ENCODE assay signal across 8 cellular contexts in genomic region chr17:77882481-77883212, GRCh38.
A peak's percentile ranks its signal among the peaks of the same experiment; 100 is the strongest.
DNase-seq lines count a peak whose midpoint lies in the region; ATAC-seq and TF ChIP-seq lines count a peak whose summit lies in the region.

No MANE protein-coding gene starts in this region.

- no peak overlapping the region for H3K4me2 ChIP-seq in GM23338

- H3K4me3 Mint-ChIP-seq in stimulated activated effector memory CD8-positive, alpha-beta T cell treated with anti-CD3 and anti-CD28 coated beads, Interleukin-12 subunit alpha, Interleukin-12 subunit beta, amount 100 ng/mL, for 72 hours = peak overlapping the region; percentile 70
- no peak overlapping the region for H3K4me3 Mint-ChIP-seq in GM23338

- no peaks in the 10 kb centered on the region for H3K9me3 Mint-ChIP-seq in stimulated activated effector memory CD8-positive, alpha-beta T cell treated with anti-CD3 and anti-CD28 coated beads, Interleukin-12 subunit alpha, Interleukin-12 subunit beta, amount 100 ng/mL, for 72 hours
- H3K9me3 Mint-ChIP-seq in GM23338 = no peaks in the 10 kb centered on the region

- peak overlapping the region; percentile 33 to 81 for H3K27ac ChIP-seq in breast epithelium
- no peak overlapping the region for H3K27ac ChIP-seq in GM23338 (ENCODE audit: low read depth)

- no peak for TF ChIP-seq POLR2A in breast epithelium (IDR thresholded peaks at IDR 0.05)

- no peak overlapping the region for H3K4me3 ChIP-seq in breast epithelium
- no peak overlapping the region for H3K4me3 ChIP-seq in GM23338

- H3K4me1 ChIP-seq in breast epithelium (peaks cover 12 to 28% of the 10 kb centered on the region in 2 donors), GM23338 (ENCODE audit: insufficient read depth) (peaks cover 9% of the 10 kb centered on the region)

- peak; percentile 15 for DNase-seq in NCI-H2171 treated with DMSO at 0.1 percent for 48 hours (lab: John Stamatoyannopoulos, UW)
- no peak for DNase-seq in NCI-H2171 (lab: John Stamatoyannopoulos, UW)
- DNase-seq in activated CD4-positive, CD25-positive, alpha-beta regulatory T cell treated with anti-CD3 and anti-CD28 coated beads, Interleukin-2, amount 50 U/mL, for 72 hours = peak; percentile 70
- DNase-seq in breast epithelium (ENCODE audit: low spot score in 2 of 2) = peak in 1 of 2 donors; percentile 26
- DNase-seq in midbrain (lab: John Stamatoyannopoulos, UW) = peak; percentile 66
- DNase-seq in stimulated activated effector memory CD8-positive, alpha-beta T cell treated with anti-CD3 and anti-CD28 coated beads, Interleukin-12 subunit alpha, Interleukin-12 subunit beta, amount 100 ng/mL, for 72 hours (ENCODE audit: low spot score in 2 of 2) = peak; percentile 43 to 84
- DNase-seq in GM23338 (ENCODE audit: low spot score) = no peak

- TF ChIP-seq CTCF in breast epithelium (IDR thresholded peaks at IDR 0.05) (no peak), GM23338 (conservative IDR thresholded peaks at IDR 0.05; ENCODE audit: low read depth in 2 of 2) (no peak)

- H3F3A ChIP-seq in GM23338 (replicated peaks; ENCODE audit: low read depth) = 0 out of 2 replicates have a peak, but pooled peaks cover 6% of the 10 kb centered on the region

- H3K4me1 Mint-ChIP-seq in stimulated activated effector memory CD8-positive, alpha-beta T cell treated with anti-CD3 and anti-CD28 coated beads, Interleukin-12 subunit alpha, Interleukin-12 subunit beta, amount 100 ng/mL, for 72 hours = peaks cover 75% of the 10 kb centered on the region
- peaks cover 28% of the 10 kb centered on the region for H3K4me1 Mint-ChIP-seq in GM23338

- ATAC-seq in stimulated activated effector memory CD8-positive, alpha-beta T cell treated with anti-CD3 and anti-CD28 coated beads, Interleukin-12 subunit alpha, Interleukin-12 subunit beta, amount 100 ng/mL, for 72 hours = peak; percentile 91
- no peak for ATAC-seq in GM23338
- ATAC-seq in GM21360 (IDR thresholded peaks at IDR 0.05; ENCODE audit: unreplicated experiment) = no peak

- intact Hi-C loops in breast epithelium (cut with DNase I; ENCODE audit: low total_unique reads) = no loop called here

- no peaks in the 10 kb centered on the region for H3K79me2 ChIP-seq in GM23338 (replicated peaks; ENCODE audit: insufficient read depth)

- H3K36me3 ChIP-seq in breast epithelium = no peaks in the 10 kb centered on the region
- no peaks in the 10 kb centered on the region for H3K36me3 ChIP-seq in GM23338 (ENCODE audit: insufficient read depth)

- H3K27me3 ChIP-seq in breast epithelium (no peaks in the 10 kb centered on the region), GM23338 (ENCODE audit: insufficient read depth) (peaks cover 14% of the 10 kb centered on the region)

- peaks cover 4% of the 10 kb centered on the region for H3K36me3 Mint-ChIP-seq in stimulated activated effector memory CD8-positive, alpha-beta T cell treated with anti-CD3 and anti-CD28 coated beads, Interleukin-12 subunit alpha, Interleukin-12 subunit beta, amount 100 ng/mL, for 72 hours
- no peaks in the 10 kb centered on the region for H3K36me3 Mint-ChIP-seq in GM23338 (ENCODE audit: low read depth)

- H3K9me2 ChIP-seq in GM23338 (ENCODE audit: insufficient read depth) = no peaks in the 10 kb centered on the region

- H3K27me3 Mint-ChIP-seq in GM23338 (ENCODE audit: insufficient read depth, low read depth, poor library complexity) = peaks cover 26% of the 10 kb centered on the region

- H4K20me1 ChIP-seq in GM23338 (replicated peaks; ENCODE audit: insufficient read depth) = no peaks in the 10 kb centered on the region

- H3K9me3 ChIP-seq in breast epithelium = no peaks in the 10 kb centered on the region

- peak overlapping the region; percentile 95 for H3K27ac Mint-ChIP-seq in stimulated activated effector memory CD8-positive, alpha-beta T cell treated with anti-CD3 and anti-CD28 coated beads, Interleukin-12 subunit alpha, Interleukin-12 subunit beta, amount 100 ng/mL, for 72 hours
- no peak overlapping the region for H3K27ac Mint-ChIP-seq in GM23338

- H2AFZ ChIP-seq in GM23338 = no peak overlapping the region

TF ChIP-seq in GM23338, 12 proteins besides CTCF, POLR2A, EP300 and RAD21 (continues in another document):
- no peak for TF ChIP-seq CREB1 (CRISPR knock-in tag; IDR thresholded peaks at IDR 0.05; ENCODE audit: low read depth)
- TF ChIP-seq NANOG (IDR thresholded peaks at IDR 0.05; ENCODE audit: borderline replicate concordance) = no peak
- TF ChIP-seq EZH2phosphoT487 (IDR thresholded peaks at IDR 0.05; ENCODE audit: unreplicated experiment) = no peak
- TF ChIP-seq ZNF462 (CRISPR knock-in tag; IDR thresholded peaks at IDR 0.05) = no peak
- TF ChIP-seq, protein P1, sequence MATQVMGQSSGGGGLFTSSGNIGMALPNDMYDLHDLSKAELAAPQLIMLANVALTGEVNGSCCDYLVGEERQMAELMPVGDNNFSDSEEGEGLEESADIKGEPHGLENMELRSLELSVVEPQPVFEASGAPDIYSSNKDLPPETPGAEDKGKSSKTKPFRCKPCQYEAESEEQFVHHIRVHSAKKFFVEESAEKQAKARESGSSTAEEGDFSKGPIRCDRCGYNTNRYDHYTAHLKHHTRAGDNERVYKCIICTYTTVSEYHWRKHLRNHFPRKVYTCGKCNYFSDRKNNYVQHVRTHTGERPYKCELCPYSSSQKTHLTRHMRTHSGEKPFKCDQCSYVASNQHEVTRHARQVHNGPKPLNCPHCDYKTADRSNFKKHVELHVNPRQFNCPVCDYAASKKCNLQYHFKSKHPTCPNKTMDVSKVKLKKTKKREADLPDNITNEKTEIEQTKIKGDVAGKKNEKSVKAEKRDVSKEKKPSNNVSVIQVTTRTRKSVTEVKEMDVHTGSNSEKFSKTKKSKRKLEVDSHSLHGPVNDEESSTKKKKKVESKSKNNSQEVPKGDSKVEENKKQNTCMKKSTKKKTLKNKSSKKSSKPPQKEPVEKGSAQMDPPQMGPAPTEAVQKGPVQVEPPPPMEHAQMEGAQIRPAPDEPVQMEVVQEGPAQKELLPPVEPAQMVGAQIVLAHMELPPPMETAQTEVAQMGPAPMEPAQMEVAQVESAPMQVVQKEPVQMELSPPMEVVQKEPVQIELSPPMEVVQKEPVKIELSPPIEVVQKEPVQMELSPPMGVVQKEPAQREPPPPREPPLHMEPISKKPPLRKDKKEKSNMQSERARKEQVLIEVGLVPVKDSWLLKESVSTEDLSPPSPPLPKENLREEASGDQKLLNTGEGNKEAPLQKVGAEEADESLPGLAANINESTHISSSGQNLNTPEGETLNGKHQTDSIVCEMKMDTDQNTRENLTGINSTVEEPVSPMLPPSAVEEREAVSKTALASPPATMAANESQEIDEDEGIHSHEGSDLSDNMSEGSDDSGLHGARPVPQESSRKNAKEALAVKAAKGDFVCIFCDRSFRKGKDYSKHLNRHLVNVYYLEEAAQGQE (IDR thresholded peaks at IDR 0.05; ENCODE audit: unreplicated experiment) = no peak

Comparison
In these comparisons a context has a peak if more than half of its experiments do, and no peak if none do; other contexts are left out.
1. DNase-seq: peak in NCI-H2171 treated with DMSO at 0.1 percent for 48 hours (single experiment), activated CD4-positive, CD25-positive, alpha-beta regulatory T cell treated with anti-CD3 and anti-CD28 coated beads, Interleukin-2, amount 50 U/mL, for 72 hours (single experiment), midbrain (single experiment) and stimulated activated effector memory CD8-positive, alpha-beta T cell treated with anti-CD3 and anti-CD28 coated beads, Interleukin-12 subunit alpha, Interleukin-12 subunit beta, amount 100 ng/mL, for 72 hours (2 of 2); none in NCI-H2171 (single experiment) and GM23338 (single experiment).